Comparison of ENCODE assay signal across 13 cellular contexts in the genomic region with DNA sequence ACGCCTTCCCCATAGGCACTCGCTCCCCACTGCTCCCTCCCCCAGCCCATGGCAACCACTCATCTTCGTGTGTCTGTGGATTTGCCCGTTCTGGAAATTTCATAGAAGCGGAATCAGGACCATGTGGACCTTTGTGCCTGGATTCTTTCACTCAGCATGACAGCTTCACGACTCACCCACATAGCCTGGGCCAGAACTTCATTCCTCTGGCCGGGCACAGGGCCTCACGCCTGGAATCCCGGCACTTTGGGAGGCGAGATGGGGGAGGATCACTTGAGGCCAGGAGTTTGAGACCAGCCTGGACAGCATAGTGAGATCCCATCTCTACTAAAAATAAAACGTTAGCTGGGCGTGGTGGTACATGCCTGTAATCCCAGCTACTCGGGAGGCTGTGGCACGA. TPM values are rescaled to one million over a fixed set of nuclear protein-coding genes. Genes with fewer than 3 reads are reported as not detected.
DNase-seq lines count a peak whose midpoint lies in the region; ATAC-seq and TF ChIP-seq lines count a peak whose summit lies in the region.
"Had no signal": no experiment of that assay in that cellular context is flagged by ENCODE, and none has a peak within 500 bp of the region (broad histone marks: within the 10 kb centered on the region; RNA-seq: fewer than 3 reads in every experiment).

No MANE protein-coding gene starts in this region.

- H3K79me1 ChIP-seq in mesenchymal stem cell (replicated peaks; ENCODE audit: low read length, poor library complexity, severe bottlenecking), result no peaks in the 10 kb centered on the region

- ATAC-seq in GM21529 (IDR thresholded peaks at IDR 0.05; ENCODE audit: unreplicated experiment), result no peak

- 83% methylated on average over 14 of the region's 14 CpGs for WGBS in mesenchymal stem cell

- no peak for TF ChIP-seq CTCF in RWPE1 (conservative IDR thresholded peaks at IDR 0.05; ENCODE audit: low read depth)
- TF ChIP-seq CTCF in fibroblast of mammary gland (conservative IDR thresholded peaks at IDR 0.05; ENCODE audit: control insufficient read depth, insufficient read depth, low read depth, low read length), result no peak

- H2BK15ac ChIP-seq in mesenchymal stem cell (ENCODE audit: low read depth, poor library complexity, severe bottlenecking), result no peak overlapping the region

- no peak overlapping the region for H3K4me2 ChIP-seq in mesenchymal stem cell (ENCODE audit: low read length, poor library complexity, severe bottlenecking)

- DNase-seq in GM04503 (ENCODE audit: low read depth) (peak; percentile 11), RWPE1 (ENCODE audit: low spot score) (no peak), fibroblast of mammary gland (ENCODE audit: low read depth) (peak; percentile 31), AG08396 (ENCODE audit: low spot score) (no peak), mesenchymal stem cell (no peak)
- DNase-seq: cortex of kidney, foreskin melanocyte, kidney glomerular epithelial cell, right cardiac atrium, SW 1271 had no signal

- peaks cover 16 to 59% of the 10 kb centered on the region in 2 experiments for H3K27me3 ChIP-seq in mesenchymal stem cell (ENCODE audit: control insufficient read depth in 1 of 2, insufficient read depth in 1 of 2, low read length in 2 of 2)

- H3K4ac ChIP-seq in mesenchymal stem cell (ENCODE audit: low read depth in 1 of 2, low read length in 2 of 2), result no peak overlapping the region

- no peak overlapping the region for H2BK12ac ChIP-seq in mesenchymal stem cell (ENCODE audit: low read length in 2 of 2)

- no peak overlapping the region for H4K91ac ChIP-seq in mesenchymal stem cell (ENCODE audit: low read length)

- H3K4me1 ChIP-seq in mesenchymal stem cell (ENCODE audit: control insufficient read depth, insufficient read depth, low read depth, low read length), result peaks cover 21% of the 10 kb centered on the region

- H3K9me3 ChIP-seq in mesenchymal stem cell (ENCODE audit: control insufficient read depth, low read length), result no peaks in the 10 kb centered on the region
- H3K9me3 ChIP-seq: suprapubic skin had no signal

- POLR2A ChIA-PET in RWPE1 (lab: Yijun Ruan, JAX; ENCODE audit: low non-redundant PET), result no interaction called here

- H2AK5ac ChIP-seq in mesenchymal stem cell (ENCODE audit: low read length, severe bottlenecking), result no peak overlapping the region

- no peak overlapping the region for H3K14ac ChIP-seq in mesenchymal stem cell (ENCODE audit: low read length in 2 of 2)

- H3K36me3 ChIP-seq in mesenchymal stem cell (ENCODE audit: control insufficient read depth in 1 of 2, insufficient read depth in 2 of 2, low read depth in 1 of 2, low read length in 2 of 2), result no peaks in the 10 kb centered on the region
- H3K36me3 ChIP-seq: suprapubic skin had no signal

- H4K8ac ChIP-seq in mesenchymal stem cell (ENCODE audit: low read length), result no peak overlapping the region

- H3K27ac ChIP-seq in RWPE1 (0 out of 2 replicates have a peak overlapping the region, but pooled peaks have one; percentile 0), mesenchymal stem cell (ENCODE audit: low read length, poor library complexity, severe bottlenecking) (no peak overlapping the region)
- H3K27ac ChIP-seq: suprapubic skin had no signal

- no peak overlapping the region for H2AFZ ChIP-seq in mesenchymal stem cell (ENCODE audit: low read depth, low read length)

- CTCF ChIA-PET in RWPE1 (lab: Yijun Ruan, JAX), result interaction anchor here (0.6 to 1.0 kb wide), 2 partner anchors 29 to 152 kb away, joined by 3 to 4 read pairs; no protein-coding TSS in a partner anchor

- no peak overlapping the region for H2BK120ac ChIP-seq in mesenchymal stem cell (ENCODE audit: low read depth, low read length)

- H3K18ac ChIP-seq in mesenchymal stem cell (ENCODE audit: low read depth in 1 of 2, low read length in 2 of 2), result no peak overlapping the region

- H2BK5ac ChIP-seq in mesenchymal stem cell (ENCODE audit: low read depth, low read length, poor library complexity, severe bottlenecking), result no peak overlapping the region

- no peak overlapping the region for H3K9ac ChIP-seq in mesenchymal stem cell (ENCODE audit: low read length)

- H3K4me3 ChIP-seq in fibroblast of mammary gland (ENCODE audit: control insufficient read depth, low read depth, low read length) (no peak overlapping the region), mesenchymal stem cell (ENCODE audit: insufficient read depth in 1 of 2, low read depth in 1 of 2, low read length in 2 of 2) (no peak overlapping the region)
- H3K4me3 ChIP-seq: suprapubic skin had no signal

- no peak overlapping the region for H3K23ac ChIP-seq in mesenchymal stem cell (ENCODE audit: low read length in 2 of 2)

RNA-seq across cellular contexts. Expression of gene DIPK1B, which starts 12.1 kb away (rescaled TPM):
- polyA plus RNA-seq in mesenchymal stem cell (2013, experiment 1 of 2), result 5.0 TPM
- 4.6 TPM for polyA plus RNA-seq in mesenchymal stem cell (2013, experiment 2 of 2)
- polyA plus RNA-seq: CD8-positive, alpha-beta memory T cell had no signal

RNA-seq across cellular contexts. Expression of gene AGPAT2, which starts 13.1 kb away (rescaled TPM):
- polyA plus RNA-seq in mesenchymal stem cell (2013, experiment 1 of 2), result 38.4 TPM
- polyA plus RNA-seq in mesenchymal stem cell (2013, experiment 2 of 2), result 36.4 TPM

RNA-seq across cellular contexts. Expression of gene EGFL7, which starts 37.6 kb away (rescaled TPM):
- 29.0 TPM for polyA plus RNA-seq in mesenchymal stem cell (2013, experiment 1 of 2)
- 30.0 TPM for polyA plus RNA-seq in mesenchymal stem cell (2013, experiment 2 of 2)

RNA-seq across cellular contexts. Expression of gene LCN10, which starts 42.4 kb away (rescaled TPM):
- not detected for polyA plus RNA-seq in mesenchymal stem cell (2013, experiment 1 of 2)
- polyA plus RNA-seq in mesenchymal stem cell (2013, experiment 2 of 2), result not detected

RNA-seq across cellular contexts. Expression of gene LCN6, which starts 48.0 kb away (rescaled TPM):
- polyA plus RNA-seq in mesenchymal stem cell (2013, experiment 1 of 2), result not detected
- polyA plus RNA-seq in mesenchymal stem cell (2013, experiment 2 of 2), result not detected
- polyA plus RNA-seq: CD8-positive, alpha-beta memory T cell had no signal

Comparison
In these comparisons a context has a peak if more than half of its experiments do, and no peak if none do; other contexts are left out.
1. DNase-seq: peak in GM04503 (single experiment) and fibroblast of mammary gland (single experiment); none in RWPE1 (single experiment), AG08396 (single experiment) and mesenchymal stem cell (single experiment).